Comparison of ENCODE assay signal across 8 cellular contexts in genomic region chr19:15432629-15433518, GRCh38. TPM values are rescaled to one million over a fixed set of nuclear protein-coding genes. Genes with fewer than 3 reads are reported as not detected.
DNase-seq lines count a peak whose midpoint lies in the region; ATAC-seq and TF ChIP-seq lines count a peak whose summit lies in the region.

No MANE protein-coding gene starts in this region.

- H3K4me3 ChIP-seq in ACC112 (ENCODE audit: low read depth, low read length) (peak overlapping the region; percentile 91), liver (ENCODE audit: low read depth in 1 of 3, low read length in 3 of 3) (peak overlapping the region; percentile 76 to 95 (median 92))

- peak overlapping the region; percentile 92 for H3K27ac Mint-ChIP-seq in dendritic cell treated with granulocyte-macrophage colony-stimulating factor and Interleukin-4, amounts not matched to agents 40 ng/mL and 50 ng/mL, for 4 days

- TF ChIP-seq CTCF in liver (IDR thresholded peaks at IDR 0.05; ENCODE audit: low read depth, low read length, missing input control), result no peak

- peak; percentile 40 to 92 for DNase-seq in NCI-H526 (lab: John Stamatoyannopoulos, UW)
- peak; percentile 80 to 84 for DNase-seq in activated CD4-positive, alpha-beta T cell treated with anti-CD3 and anti-CD28 coated beads, Interleukin-2, amount 50 U/mL, for 24 hours (ENCODE audit: low read depth in 1 of 2, low spot score in 1 of 2)
- peak; percentile 90 for DNase-seq in stimulated activated CD4-positive, alpha-beta T cell treated with anti-CD3 and anti-CD28 coated beads, Interleukin-2, amount 100 ng/mL, for 4 hours (ENCODE audit: low read depth)

- 2% methylated on average over 75 of the region's 75 CpGs for WGBS in liver

- no peaks in the 10 kb centered on the region for H3K9me3 ChIP-seq in liver (ENCODE audit: control insufficient read depth in 4 of 4, low read length in 3 of 4)

- H3K27ac ChIP-seq in ACC112 (ENCODE audit: low read depth, low read length) (no peak overlapping the region), liver (ENCODE audit: low read depth in 1 of 2, low read length in 2 of 2) (peak overlapping the region; percentile 83 to 89)

- H3K9me3 Mint-ChIP-seq in dendritic cell treated with granulocyte-macrophage colony-stimulating factor and Interleukin-4, amounts not matched to agents 40 ng/mL and 50 ng/mL, for 4 days, result no peaks in the 10 kb centered on the region

- H3K79me2 ChIP-seq in ACC112 (ENCODE audit: control insufficient read depth, insufficient read depth, low read length, unreplicated experiment), result peaks cover 36% of the 10 kb centered on the region

- H3K36me3 ChIP-seq in ACC112 (ENCODE audit: insufficient read depth, low read length) (no peaks in the 10 kb centered on the region), liver (ENCODE audit: control insufficient read depth in 4 of 4, insufficient read depth in 3 of 4, low read depth in 1 of 4, low read length in 3 of 4) (peaks cover 0 to 3% (median 0%) of the 10 kb centered on the region in 4 donors)

- H3K9ac ChIP-seq in liver (ENCODE audit: low read depth in 1 of 2, low read length in 2 of 2), result peak overlapping the region; percentile 83 to 86

- intact Hi-C loops in dendritic cell treated with granulocyte-macrophage colony-stimulating factor and Interleukin-4, amounts not matched to agents 40 ng/mL and 50 ng/mL, for 4 days (cut with micrococcal nuclease), result loop anchor here (1.0 to 2.0 kb wide), 2 partner anchors 14 to 17 kb away; partner anchors contain the start of gene AKAP8L

- ATAC-seq in GM18858 (IDR thresholded peaks at IDR 0.05; ENCODE audit: unreplicated experiment) (peak; percentile 51), HG03280 (IDR thresholded peaks at IDR 0.05; ENCODE audit: unreplicated experiment) (peak; percentile 75)

- peaks cover 32% of the 10 kb centered on the region for H3K4me1 Mint-ChIP-seq in dendritic cell treated with granulocyte-macrophage colony-stimulating factor and Interleukin-4, amounts not matched to agents 40 ng/mL and 50 ng/mL, for 4 days (ENCODE audit: low read depth)

- peaks cover 3% of the 10 kb centered on the region for H3K4me1 ChIP-seq in ACC112 (ENCODE audit: control insufficient read depth, insufficient read depth, low read length, unreplicated experiment)
- H3K4me1 ChIP-seq in liver (ENCODE audit: control insufficient read depth in 4 of 4, insufficient read depth in 4 of 4, low read length in 3 of 4), result peaks cover 12 to 49% (median 33%) of the 10 kb centered on the region in 4 donors

- peak overlapping the region; percentile 89 for H2AFZ ChIP-seq in ACC112 (ENCODE audit: low read length, unreplicated experiment)

- TF ChIP-seq RAD21 in liver (IDR thresholded peaks at IDR 0.05), result peak in 1 of 2 donors; percentile 36

- H3K27me3 Mint-ChIP-seq in dendritic cell treated with granulocyte-macrophage colony-stimulating factor and Interleukin-4, amounts not matched to agents 40 ng/mL and 50 ng/mL, for 4 days, result no peaks in the 10 kb centered on the region

- H3K4me3 Mint-ChIP-seq in dendritic cell treated with granulocyte-macrophage colony-stimulating factor and Interleukin-4, amounts not matched to agents 40 ng/mL and 50 ng/mL, for 4 days, result peak overlapping the region; percentile 86

- peaks cover 46% of the 10 kb centered on the region for H3K36me3 Mint-ChIP-seq in dendritic cell treated with granulocyte-macrophage colony-stimulating factor and Interleukin-4, amounts not matched to agents 40 ng/mL and 50 ng/mL, for 4 days (ENCODE audit: low read depth)

- H3K27me3 ChIP-seq in ACC112 (ENCODE audit: insufficient read depth, low read length), result no peaks in the 10 kb centered on the region
- H3K27me3 ChIP-seq in liver (ENCODE audit: control insufficient read depth in 4 of 4, insufficient read depth in 4 of 4, low read length in 3 of 4), result no peaks in the 10 kb centered on the region

TF ChIP-seq in liver, 16 proteins besides CTCF, POLR2A, EP300 and RAD21:
- TF ChIP-seq ATF3 (IDR thresholded peaks at IDR 0.05) (no peak), YY1 (IDR thresholded peaks at IDR 0.05) (peak; percentile 76), NR2F2 (IDR thresholded peaks at IDR 0.05) (no peak), SP1 (IDR thresholded peaks at IDR 0.05) (peak; percentile 23)

RNA-seq across cellular contexts. Expression of gene AKAP8L, which starts 14.1 kb away (rescaled TPM):
- 10 to 100 TPM; 65.3 to 67.1 TPM for total RNA-seq in liver
- 10 to 100 TPM; 16.4 to 20.5 TPM for polyA plus RNA-seq in liver

RNA-seq across cellular contexts. Expression of gene WIZ, which starts 16.9 kb away (rescaled TPM):
- total RNA-seq in liver, result 1 to 10 TPM; 7.5 to 9.6 TPM
- polyA plus RNA-seq in liver, result 10 to 100 TPM in 1 of 2 donors, 1 to 10 TPM in 1; 3.8 to 12.7 TPM

RNA-seq across cellular contexts. Expression of gene RASAL3, which starts 31.5 kb away (rescaled TPM):
- total RNA-seq in liver, result 1 to 10 TPM; 1.3 to 1.5 TPM
- under 1 TPM; 0.76 to 0.91 TPM for polyA plus RNA-seq in liver

RNA-seq across cellular contexts. Expression of gene PGLYRP2, which starts 46.4 kb away (rescaled TPM):
- 10 to 100 TPM in 1 of 2 donors, 1 to 10 TPM in 1; 9.9 to 68.5 TPM for total RNA-seq in liver
- polyA plus RNA-seq in liver, result 100 to 1,000 TPM; 116 to 134 TPM

RNA-seq across cellular contexts. Expression of gene AKAP8, which starts 53.3 kb away (rescaled TPM):
- total RNA-seq in liver, result 10 to 100 TPM; 12.0 to 12.4 TPM
- polyA plus RNA-seq in liver, result 1 to 10 TPM; 7.5 to 7.7 TPM
